ENCODE assay signal across 1 cellular context in genomic region chr10:69428138-69428537, GRCh38.
TF ChIP-seq lines count a peak whose summit lies in the region.

No MANE protein-coding gene starts in this region.

TF ChIP-seq in K562, 482 proteins besides CTCF, POLR2A, EP300 and RAD21:
- TF ChIP-seq ZNF511 (CRISPR knock-in tag; IDR thresholded peaks at IDR 0.05) = no peak
- no peak for TF ChIP-seq GABPB2 (CRISPR knock-in tag; conservative IDR thresholded peaks at IDR 0.05)
- no peak for TF ChIP-seq ZSCAN29 (IDR thresholded peaks at IDR 0.05)
- no peak for TF ChIP-seq EWSR1 (IDR thresholded peaks at IDR 0.05; ENCODE audit: borderline replicate concordance, low read depth, partially characterized antibody)
- TF ChIP-seq SPI1 (IDR thresholded peaks at IDR 0.05; ENCODE audit: borderline replicate concordance, low read depth, low read length) = no peak
- TF ChIP-seq GTF2B (IDR thresholded peaks at IDR 0.05; ENCODE audit: extremely low read depth, insufficient read length) = no peak
- no peak for TF ChIP-seq POLR2B (IDR thresholded peaks at IDR 0.05; ENCODE audit: low read depth, partially characterized antibody)
- no peak for TF ChIP-seq ZNF384 (IDR thresholded peaks at IDR 0.05; ENCODE audit: low read depth, low read length)
- TF ChIP-seq PRPF4 (IDR thresholded peaks at IDR 0.05; ENCODE audit: insufficient read depth, low read depth, low read length, poor library complexity, severe bottlenecking) = no peak
TF ChIP-seq in K562: peak in this region for 0.
